ENCODE assay signal across 8 cellular contexts in genomic region chr20:2521369-2522305, GRCh38. TPM values are rescaled to one million over a fixed set of nuclear protein-coding genes. Genes with fewer than 3 reads are reported as not detected.
DNase-seq lines count a peak whose midpoint lies in the region; ATAC-seq and TF ChIP-seq lines count a peak whose summit lies in the region.

No MANE protein-coding gene starts in this region.

- POLR2A ChIA-PET in naive thymus-derived CD8-positive, alpha-beta T cell (lab: Charles Lee), result interaction anchor here (0.6 to 3.2 kb wide), 3 partner anchors 43 to 143 kb away, joined by 3 to 12 read pairs (median 3); partner anchors contain the start of gene NOP56

- peaks cover 4% of the 10 kb centered on the region for H3K27me3 Mint-ChIP-seq in endothelial cell (ENCODE audit: unreplicated experiment)
- H3K27me3 Mint-ChIP-seq in naive thymus-derived CD8-positive, alpha-beta T cell, result peaks cover 0 to 2% (median 0%) of the 10 kb centered on the region in 5 donors

- peak; percentile 83 for TF ChIP-seq CTCF in endothelial cell (IDR thresholded peaks at IDR 0.05; ENCODE audit: unreplicated experiment)

- H3K9me3 Mint-ChIP-seq in endothelial cell (ENCODE audit: unreplicated experiment), result no peaks in the 10 kb centered on the region
- no peaks in the 10 kb centered on the region for H3K9me3 Mint-ChIP-seq in naive thymus-derived CD8-positive, alpha-beta T cell

- no peak overlapping the region for H3K27ac Mint-ChIP-seq in endothelial cell (ENCODE audit: unreplicated experiment)
- H3K27ac Mint-ChIP-seq in naive thymus-derived CD8-positive, alpha-beta T cell, result peak overlapping the region in 2 of 10 donors; percentile 2 to 60

- H3K4me3 Mint-ChIP-seq in endothelial cell (ENCODE audit: unreplicated experiment), result no peak overlapping the region
- H3K4me3 Mint-ChIP-seq in naive thymus-derived CD8-positive, alpha-beta T cell, result no peak overlapping the region

- DNase-seq in NCI-H1694 treated with DMSO at 0.1 percent for 48 hours (lab: John Stamatoyannopoulos, UW) (peak; percentile 26), NCI-H1694 (lab: John Stamatoyannopoulos, UW) (no peak), NAMALWA (ENCODE audit: low spot score) (peak; percentile 71), endothelial cell (ENCODE audit: low spot score) (peak; percentile 63)
- peak; percentile 63 to 67 for DNase-seq in activated CD4-positive, alpha-beta T cell treated with anti-CD3 and anti-CD28 coated beads, Interleukin-2, amount 50 U/mL, for 48 hours
- DNase-seq in naive thymus-derived CD8-positive, alpha-beta T cell, result peak in 9 of 10 donors; percentile 29 to 73 (median 45)

- ATAC-seq in naive thymus-derived CD8-positive, alpha-beta T cell, result no peak
- ATAC-seq in HG03196 (IDR thresholded peaks at IDR 0.05; ENCODE audit: unreplicated experiment), result no peak
- ATAC-seq in GM21619 (IDR thresholded peaks at IDR 0.05; ENCODE audit: unreplicated experiment), result no peak

- no peaks in the 10 kb centered on the region for H3K36me3 Mint-ChIP-seq in endothelial cell (ENCODE audit: low read depth, unreplicated experiment)
- no peaks in the 10 kb centered on the region for H3K36me3 Mint-ChIP-seq in naive thymus-derived CD8-positive, alpha-beta T cell

- no peaks in the 10 kb centered on the region for H3K4me1 Mint-ChIP-seq in endothelial cell (ENCODE audit: unreplicated experiment)
- H3K4me1 Mint-ChIP-seq in naive thymus-derived CD8-positive, alpha-beta T cell, result peaks cover 9 to 24% (median 17%) of the 10 kb centered on the region in 4 donors

RNA-seq across cellular contexts. Expression of gene ZNF343, which starts 12.9 kb away (rescaled TPM):
- 13.0 TPM for total RNA-seq in endothelial cell (ENCODE audit: unreplicated experiment)
- 10 to 100 TPM; 13.3 to 14.2 TPM for total RNA-seq in naive thymus-derived CD8-positive, alpha-beta T cell
- polyA plus RNA-seq in naive thymus-derived CD8-positive, alpha-beta T cell, result 1 to 10 TPM; 1.7 to 5.0 (median 3.2) TPM

RNA-seq across cellular contexts. Expression of gene TMC2, which starts 14.7 kb away (rescaled TPM):
- total RNA-seq in endothelial cell (ENCODE audit: unreplicated experiment), result not detected
- not detected for total RNA-seq in naive thymus-derived CD8-positive, alpha-beta T cell
- polyA plus RNA-seq in naive thymus-derived CD8-positive, alpha-beta T cell, result not detected

RNA-seq across cellular contexts. Expression of gene SNRPB, which starts 51.0 kb away (rescaled TPM):
- total RNA-seq in endothelial cell (ENCODE audit: unreplicated experiment), result 195 TPM
- total RNA-seq in naive thymus-derived CD8-positive, alpha-beta T cell, result 10 to 100 TPM; 99.0 to 99.1 TPM
- 100 to 1,000 TPM; 218 to 245 (median 240) TPM for polyA plus RNA-seq in naive thymus-derived CD8-positive, alpha-beta T cell
